Comparison of ENCODE assay signal across 8 cellular contexts in the genomic region with DNA sequence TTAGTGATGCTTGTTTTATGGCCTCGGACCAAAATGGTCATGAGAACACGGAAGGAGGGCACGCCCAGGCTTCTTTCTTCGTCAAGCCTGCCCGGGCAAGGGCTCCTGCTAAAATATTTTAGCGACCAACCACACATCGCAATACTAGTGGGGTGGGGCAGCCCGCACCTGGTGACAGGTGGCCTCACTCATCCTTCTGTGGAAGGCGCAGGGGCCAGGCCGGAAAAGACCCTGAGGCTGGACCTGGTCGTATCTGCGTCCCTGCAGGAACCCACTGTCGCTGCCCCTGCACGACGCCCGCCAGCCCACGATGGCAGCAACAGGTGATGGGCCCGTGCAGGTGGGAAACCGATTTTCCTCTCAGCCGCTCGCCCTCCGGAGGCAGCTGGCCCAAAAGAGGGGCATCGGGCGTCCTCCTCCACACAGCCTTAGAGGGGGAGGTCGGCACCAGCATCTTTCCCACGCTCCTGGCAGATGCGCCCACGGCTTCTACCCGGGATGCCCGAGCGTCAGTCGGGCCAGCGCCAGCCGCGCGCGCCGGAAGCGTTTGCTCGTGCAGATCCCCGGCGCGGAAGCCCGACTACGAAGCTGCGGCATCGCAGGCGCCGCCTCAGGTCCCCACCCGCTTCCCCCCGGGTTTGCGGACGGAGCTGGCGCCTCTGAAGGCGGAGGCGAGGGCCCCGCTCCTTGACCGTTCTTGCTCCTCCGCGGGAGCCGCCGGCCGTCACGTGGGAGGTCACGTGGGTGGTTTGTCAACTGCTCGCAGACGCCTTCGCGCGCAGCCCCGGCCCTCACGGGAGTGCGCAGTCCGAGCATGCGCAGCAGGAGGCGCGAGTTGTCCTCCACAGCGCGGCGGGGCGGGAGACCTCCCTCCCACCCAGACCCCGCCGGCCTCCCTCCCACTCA. TPM values are rescaled to one million over a fixed set of nuclear protein-coding genes. Genes with fewer than 3 reads are reported as not detected.
A peak's percentile ranks its signal among the peaks of the same experiment; 100 is the strongest.
DNase-seq lines count a peak whose midpoint lies in the region; ATAC-seq and TF ChIP-seq lines count a peak whose summit lies in the region.

No MANE protein-coding gene starts in this region.

- peak overlapping the region; percentile 55 for H2AFZ ChIP-seq in ACC112 (ENCODE audit: low read length, unreplicated experiment)

- H3K27ac ChIP-seq in ACC112 (ENCODE audit: low read depth, low read length): no peak overlapping the region

- TF ChIP-seq CTCF in kidney epithelial cell (IDR thresholded peaks at IDR 0.05; ENCODE audit: insufficient read depth, low read length, poor library complexity, severe bottlenecking): no peak

- ATAC-seq in GM18868 (IDR thresholded peaks at IDR 0.05; ENCODE audit: unreplicated experiment) (peak; percentile 74), HG03196 (IDR thresholded peaks at IDR 0.05; ENCODE audit: unreplicated experiment) (peak; percentile 51)

- H3K27me3 ChIP-seq in ACC112 (ENCODE audit: insufficient read depth, low read length) (no peaks in the 10 kb centered on the region), kidney epithelial cell (ENCODE audit: control insufficient read depth, insufficient read depth, low read length) (no peaks in the 10 kb centered on the region)

- H3K4me3 ChIP-seq in ACC112 (ENCODE audit: low read depth, low read length) (peak overlapping the region; percentile 82), kidney epithelial cell (ENCODE audit: low read depth, low read length) (peak overlapping the region; percentile 58)

- H3K79me2 ChIP-seq in ACC112 (ENCODE audit: control insufficient read depth, insufficient read depth, low read length, unreplicated experiment): no peaks in the 10 kb centered on the region

- DNase-seq in NCI-H446 (lab: John Stamatoyannopoulos, UW): peak; percentile 88 to 98
- peak; percentile 83 to 89 for DNase-seq in activated CD4-positive, alpha-beta T cell treated with anti-CD3 and anti-CD28 coated beads for 24 hours (ENCODE audit: low read depth in 2 of 2)
- peak; percentile 96 for DNase-seq in cerebellum (ENCODE audit: low spot score)
- peak; percentile 63 for DNase-seq in kidney epithelial cell (ENCODE audit: low read depth)
- DNase-seq in stimulated activated CD4-positive, alpha-beta T cell treated with anti-CD3 and anti-CD28 coated beads, Interleukin-12 subunit alpha, Interleukin-12 subunit beta, amount 100 ng/mL, for 48 hours (ENCODE audit: low read depth in 2 of 3, low spot score in 1 of 3): peak; percentile 80 to 92 (median 83)

- H3K36me3 ChIP-seq in ACC112 (ENCODE audit: insufficient read depth, low read length) (no peaks in the 10 kb centered on the region), kidney epithelial cell (ENCODE audit: control insufficient read depth, insufficient read depth, low read length) (no peaks in the 10 kb centered on the region)

- peaks cover 15% of the 10 kb centered on the region for H3K4me1 ChIP-seq in ACC112 (ENCODE audit: control insufficient read depth, insufficient read depth, low read length, unreplicated experiment)

RNA-seq across cellular contexts. Expression of a gene that starts 22.8 kb away (rescaled TPM):
- 43.5 TPM for total RNA-seq in cerebellum
- total RNA-seq in kidney epithelial cell: 42.5 and 57.7 TPM in 2 replicates

RNA-seq across cellular contexts. Expression of a gene that starts 38.2 kb away (rescaled TPM):
- total RNA-seq in cerebellum (67.9 TPM), kidney epithelial cell (59.9 and 76.3 TPM in 2 replicates)

RNA-seq across cellular contexts. Expression of a gene that starts 46.2 kb away (rescaled TPM):
- total RNA-seq in cerebellum (32.2 TPM), kidney epithelial cell (76.0 and 106 TPM in 2 replicates)
